In the genomic region with DNA sequence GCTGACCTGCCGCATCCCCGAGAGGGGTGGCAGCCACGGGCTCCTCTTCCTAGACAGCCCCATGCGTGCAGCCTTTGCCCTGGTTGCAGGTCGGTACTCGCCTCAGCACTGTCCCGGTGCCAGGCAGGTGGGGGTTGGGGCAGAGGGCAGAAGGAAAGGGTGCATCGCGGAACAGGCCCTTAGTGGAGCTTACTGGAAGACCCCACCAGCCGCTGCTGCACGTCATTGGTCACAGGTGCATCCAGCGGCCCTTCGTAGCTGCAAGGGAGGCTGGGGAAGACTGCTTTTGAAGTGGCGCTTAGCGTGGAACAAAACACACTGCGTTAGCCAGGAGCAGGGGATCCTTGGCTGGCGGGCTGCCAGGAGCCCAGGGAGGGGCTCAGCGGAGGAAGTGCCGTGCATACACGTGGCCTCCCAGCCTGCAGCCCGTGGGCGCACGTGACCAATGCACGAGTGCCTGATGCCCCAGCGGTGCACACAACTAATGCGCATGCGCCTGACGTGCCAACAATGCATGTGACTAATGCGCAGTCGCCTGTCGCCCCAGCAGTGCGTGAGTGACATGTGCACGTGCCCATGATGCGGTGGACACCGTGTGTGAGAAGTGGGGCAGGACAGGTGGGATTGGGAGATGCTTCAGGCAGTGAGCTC, we compare ENCODE assay signal across 20 cellular contexts. TPM values are rescaled to one million over a fixed set of nuclear protein-coding genes. Genes with fewer than 3 reads are reported as not detected.
DNase-seq lines count a peak whose midpoint lies in the region; ATAC-seq and TF ChIP-seq lines count a peak whose summit lies in the region.
"Had no signal": no experiment of that assay in that cellular context is flagged by ENCODE, and none has a peak within 500 bp of the region (broad histone marks: within the 10 kb centered on the region; RNA-seq: fewer than 3 reads in every experiment).

No MANE protein-coding gene starts in this region.

- H3K23ac ChIP-seq in neuronal stem cell (ENCODE audit: low read depth, low read length, poor library complexity), result peak overlapping the region; percentile 99

- CTCF ChIA-PET in activated CD4-positive, alpha-beta memory T cell treated with anti-CD3 and anti-CD28 coated beads for 36 hours (lab: Charles Lee), result no interaction called here
- CTCF ChIA-PET in activated CD4-positive, alpha-beta memory T cell treated with anti-CD3 and anti-CD28 coated beads, Interleukin-2, amount 10 ng/mL, durations not matched to agents 7 days and 5 days (lab: Charles Lee), result no interaction called here
- CTCF ChIA-PET in CD4-positive, alpha-beta T cell (lab: Charles Lee), result no interaction called here

- ATAC-seq in CD4-positive, alpha-beta T cell (ENCODE audit: poor library complexity), result no peak
- ATAC-seq: gastroesophageal sphincter; stimulated activated naive CD8-positive, alpha-beta T cell treated with anti-CD3 and anti-CD28 coated beads, Interleukin-15, amount 100 ng/mL, for 72 hours had no signal

- H2BK5ac ChIP-seq in neuronal stem cell (ENCODE audit: low read length), result peak overlapping the region; percentile 39

- H3K4me1 ChIP-seq in neuronal stem cell (ENCODE audit: control insufficient read depth in 2 of 2, insufficient read depth in 1 of 2, low read depth in 1 of 2, low read length in 2 of 2), result peaks cover 0 to 2% of the 10 kb centered on the region in 2 donors
- H3K4me1 ChIP-seq: uterus had no signal

- WGBS in neuronal stem cell (ENCODE audit: extremely low coverage in 2 of 2, insufficient read length in 2 of 2, insufficient replicate concordance in 1 of 2), 2 donors, result no CpG with 5 or more reads among the region's 35 CpGs

- no peak overlapping the region for H3K18ac ChIP-seq in neuronal stem cell (ENCODE audit: low read length)

- H2AFZ ChIP-seq in neuronal stem cell (ENCODE audit: low read length), result no peak overlapping the region

- TF ChIP-seq CTCF in CD4-positive, alpha-beta T cell (IDR thresholded peaks at IDR 0.05), result no peak
- TF ChIP-seq CTCF in GM10266 (IDR thresholded peaks at IDR 0.05; ENCODE audit: control insufficient read depth, insufficient read depth, low read depth, missing control alignments), result no peak

- no peak overlapping the region for H3K4ac ChIP-seq in neuronal stem cell (ENCODE audit: low read length)

- H3K36me3 Mint-ChIP-seq in activated CD4-positive, alpha-beta memory T cell treated with anti-CD3 and anti-CD28 coated beads for 36 hours, result peaks cover 39% of the 10 kb centered on the region
- H3K36me3 Mint-ChIP-seq in activated CD4-positive, alpha-beta memory T cell treated with anti-CD3 and anti-CD28 coated beads, Interleukin-2, amount 10 ng/mL, durations not matched to agents 7 days and 5 days (ENCODE audit: low read depth), result peaks cover 28% of the 10 kb centered on the region
- peaks cover 27% of the 10 kb centered on the region for H3K36me3 Mint-ChIP-seq in CD4-positive, alpha-beta T cell (ENCODE audit: low read depth)
- H3K36me3 Mint-ChIP-seq: activated naive CD8-positive, alpha-beta T cell had no signal

- H3K4me1 Mint-ChIP-seq in activated CD4-positive, alpha-beta memory T cell treated with anti-CD3 and anti-CD28 coated beads for 36 hours (ENCODE audit: low read depth), result peaks cover 18% of the 10 kb centered on the region
- H3K4me1 Mint-ChIP-seq in activated CD4-positive, alpha-beta memory T cell treated with anti-CD3 and anti-CD28 coated beads, Interleukin-2, amount 10 ng/mL, durations not matched to agents 7 days and 5 days, result peaks cover 22% of the 10 kb centered on the region
- H3K4me1 Mint-ChIP-seq in CD4-positive, alpha-beta T cell (ENCODE audit: low read depth), result peaks cover 25% of the 10 kb centered on the region
- H3K4me1 Mint-ChIP-seq: brain had no signal

- peak overlapping the region; percentile 71 for H3K14ac ChIP-seq in neuronal stem cell (ENCODE audit: low read length)

- H3K9me3 Mint-ChIP-seq in activated CD4-positive, alpha-beta memory T cell treated with anti-CD3 and anti-CD28 coated beads for 36 hours, result no peaks in the 10 kb centered on the region
- H3K9me3 Mint-ChIP-seq in activated CD4-positive, alpha-beta memory T cell treated with anti-CD3 and anti-CD28 coated beads, Interleukin-2, amount 10 ng/mL, durations not matched to agents 7 days and 5 days, result no peaks in the 10 kb centered on the region
- no peaks in the 10 kb centered on the region for H3K9me3 Mint-ChIP-seq in CD4-positive, alpha-beta T cell
- H3K9me3 Mint-ChIP-seq: brain; CD4-positive, alpha-beta memory T cell; dendritic cell treated with granulocyte-macrophage colony-stimulating factor and Interleukin-4, amounts not matched to agents 40 ng/mL and 50 ng/mL, for 4 days; naive B cell; stimulated activated naive CD8-positive, alpha-beta T cell treated with anti-CD3 and anti-CD28 coated beads, Interleukin-15, amount 100 ng/mL, for 72 hours had no signal

- no peak overlapping the region for H4K8ac ChIP-seq in neuronal stem cell (ENCODE audit: low read depth, low read length)

- no peak overlapping the region for H2BK120ac ChIP-seq in neuronal stem cell (ENCODE audit: low read depth, low read length)

- POLR2A ChIA-PET in activated CD4-positive, alpha-beta memory T cell treated with anti-CD3 and anti-CD28 coated beads for 36 hours (lab: Charles Lee), result interaction anchor here (1.3 kb wide), 1 partner anchor 15 kb away, joined by 6 read pairs; a partner anchor contains a TSS
- POLR2A ChIA-PET in activated CD4-positive, alpha-beta memory T cell treated with anti-CD3 and anti-CD28 coated beads, Interleukin-2, amount 10 ng/mL, durations not matched to agents 7 days and 5 days (lab: Charles Lee), result interaction anchor here (1.2 to 1.3 kb wide), 2 partner anchors 8 to 14 kb away, joined by 4 to 5 read pairs; no protein-coding TSS in a partner anchor
- POLR2A ChIA-PET in CD4-positive, alpha-beta T cell (lab: Charles Lee), result no interaction called here

- no peak overlapping the region for H3K4me3 Mint-ChIP-seq in activated CD4-positive, alpha-beta memory T cell treated with anti-CD3 and anti-CD28 coated beads for 36 hours
- no peak overlapping the region for H3K4me3 Mint-ChIP-seq in activated CD4-positive, alpha-beta memory T cell treated with anti-CD3 and anti-CD28 coated beads, Interleukin-2, amount 10 ng/mL, durations not matched to agents 7 days and 5 days
- H3K4me3 Mint-ChIP-seq in CD4-positive, alpha-beta T cell, result peak overlapping the region; percentile 42
- H3K4me3 Mint-ChIP-seq: activated naive CD8-positive, alpha-beta T cell; brain; dendritic cell treated with granulocyte-macrophage colony-stimulating factor and Interleukin-4, amounts not matched to agents 40 ng/mL and 50 ng/mL, for 4 days; stimulated activated naive CD8-positive, alpha-beta T cell treated with anti-CD3 and anti-CD28 coated beads, Interleukin-15, amount 100 ng/mL, for 72 hours had no signal

- no peak overlapping the region for H3K4me2 ChIP-seq in neuronal stem cell (ENCODE audit: insufficient read depth, low read length, poor library complexity, severe bottlenecking)

- H3K27ac Mint-ChIP-seq in activated CD4-positive, alpha-beta memory T cell treated with anti-CD3 and anti-CD28 coated beads for 36 hours, result no peak overlapping the region
- no peak overlapping the region for H3K27ac Mint-ChIP-seq in activated CD4-positive, alpha-beta memory T cell treated with anti-CD3 and anti-CD28 coated beads, Interleukin-2, amount 10 ng/mL, durations not matched to agents 7 days and 5 days
- H3K27ac Mint-ChIP-seq in CD4-positive, alpha-beta T cell, result no peak overlapping the region
- H3K27ac Mint-ChIP-seq: activated naive CD8-positive, alpha-beta T cell; dendritic cell treated with granulocyte-macrophage colony-stimulating factor and Interleukin-4, amounts not matched to agents 40 ng/mL and 50 ng/mL, for 4 days; stimulated activated naive CD8-positive, alpha-beta T cell treated with anti-CD3 and anti-CD28 coated beads, Interleukin-15, amount 100 ng/mL, for 72 hours had no signal

- peaks cover 6% of the 10 kb centered on the region for H3K79me1 ChIP-seq in neuronal stem cell (ENCODE audit: low read depth, low read length)

- H2BK15ac ChIP-seq in neuronal stem cell (ENCODE audit: low read length), result no peak overlapping the region

- no peaks in the 10 kb centered on the region for H3K9me3 ChIP-seq in CD4-positive, alpha-beta T cell (ENCODE audit: control insufficient read depth, low read length)
- peaks cover 0 to 4% of the 10 kb centered on the region in 2 donors for H3K9me3 ChIP-seq in neuronal stem cell (replicated peaks in 1 of 2; ENCODE audit: control insufficient read depth in 2 of 2, insufficient read depth in 1 of 2, low read depth in 1 of 2, low read length in 2 of 2)
- H3K9me3 ChIP-seq: gastroesophageal sphincter, uterus had no signal

- intact Hi-C loops in activated CD4-positive, alpha-beta memory T cell treated with anti-CD3 and anti-CD28 coated beads for 36 hours (cut with micrococcal nuclease), result loop anchor here (5.0 to 10.0 kb wide), 2 partner anchors 110 to 543 kb away; no protein-coding TSS in a partner anchor
- intact Hi-C loops in CD4-positive, alpha-beta T cell (cut with DNase I, micrococcal nuclease), result loop anchor here in 1 of 2 experiments (10.0 kb wide), 1 partner anchor 110 kb away; no protein-coding TSS in a partner anchor

- no peaks in the 10 kb centered on the region for H3K27me3 ChIP-seq in CD4-positive, alpha-beta T cell (ENCODE audit: control insufficient read depth, insufficient read depth, low read length)
- peaks cover 0 to 2% (median 0%) of the 10 kb centered on the region in 3 experiments for H3K27me3 ChIP-seq in neuronal stem cell (ENCODE audit: control insufficient read depth in 3 of 3, insufficient read depth in 3 of 3, low read depth in 1 of 3, low read length in 3 of 3)
- H3K27me3 ChIP-seq: gastroesophageal sphincter, uterus had no signal

- DNase-seq in activated CD4-positive, alpha-beta memory T cell treated with anti-CD3 and anti-CD28 coated beads for 36 hours, result peak; percentile 7
- no peak for DNase-seq in activated CD4-positive, alpha-beta memory T cell treated with anti-CD3 and anti-CD28 coated beads, Interleukin-2, amount 10 ng/mL, durations not matched to agents 7 days and 5 days
- peak in 1 of 10 experiments; percentile 32 for DNase-seq in CD4-positive, alpha-beta T cell
- peak; percentile 19 for DNase-seq in RPMI8226
- no peak for DNase-seq in neuronal stem cell (ENCODE audit: low spot score)
- no peak for DNase-seq in globus pallidus (ENCODE audit: low spot score)
- no peak for DNase-seq in GM10266 (ENCODE audit: extremely low spot score)
- no peak for DNase-seq in AG08396 (ENCODE audit: low spot score)
- DNase-seq: activated CD4-positive, alpha-beta T cell treated with anti-CD3 and anti-CD28 coated beads for 1 hour; CD4-positive, alpha-beta memory T cell; naive B cell; NCI-H1436; SIG-M5; uterus had no signal

- H3K36me3 ChIP-seq in neuronal stem cell (replicated peaks in 1 of 2; ENCODE audit: control insufficient read depth in 2 of 2, insufficient read depth in 2 of 2, low read length in 2 of 2), result peaks cover 35 to 52% of the 10 kb centered on the region in 2 donors
- H3K36me3 ChIP-seq: uterus had no signal

- no peak overlapping the region for H3K9ac ChIP-seq in neuronal stem cell (ENCODE audit: low read depth, low read length, poor library complexity)

- H2BK12ac ChIP-seq in neuronal stem cell (ENCODE audit: low read length), result no peak overlapping the region

- no peaks in the 10 kb centered on the region for H3K27me3 Mint-ChIP-seq in activated CD4-positive, alpha-beta memory T cell treated with anti-CD3 and anti-CD28 coated beads for 36 hours
- no peaks in the 10 kb centered on the region for H3K27me3 Mint-ChIP-seq in activated CD4-positive, alpha-beta memory T cell treated with anti-CD3 and anti-CD28 coated beads, Interleukin-2, amount 10 ng/mL, durations not matched to agents 7 days and 5 days
- no peaks in the 10 kb centered on the region for H3K27me3 Mint-ChIP-seq in CD4-positive, alpha-beta T cell
- H3K27me3 Mint-ChIP-seq: activated naive CD8-positive, alpha-beta T cell; brain; CD4-positive, alpha-beta memory T cell; dendritic cell treated with granulocyte-macrophage colony-stimulating factor and Interleukin-4, amounts not matched to agents 40 ng/mL and 50 ng/mL, for 4 days; naive B cell; stimulated activated naive CD8-positive, alpha-beta T cell treated with anti-CD3 and anti-CD28 coated beads, Interleukin-15, amount 100 ng/mL, for 72 hours had no signal

- no peak overlapping the region for H3K4me3 ChIP-seq in neuronal stem cell (ENCODE audit: low read length in 2 of 2)
- H3K4me3 ChIP-seq: gastroesophageal sphincter, lung, uterus had no signal

- no peak overlapping the region for H3K27ac ChIP-seq in CD4-positive, alpha-beta T cell (ENCODE audit: low read depth, low read length)
- no peak overlapping the region for H3K27ac ChIP-seq in neuronal stem cell (replicated peaks; ENCODE audit: low read length)
- H3K27ac ChIP-seq: gastroesophageal sphincter, uterus had no signal

- H4K91ac ChIP-seq in neuronal stem cell (ENCODE audit: low read depth, low read length, poor library complexity), result peak overlapping the region; percentile 24

- peak overlapping the region; percentile 46 for H2AK5ac ChIP-seq in neuronal stem cell (ENCODE audit: low read depth, low read length)

RNA-seq across cellular contexts. Expression of a gene that starts 5.0 kb away (rescaled TPM):
- 10 to 100 TPM; 39.9 to 45.5 TPM for total RNA-seq in activated CD4-positive, alpha-beta memory T cell treated with anti-CD3 and anti-CD28 coated beads for 36 hours
- 10 to 100 TPM; 42.2 to 43.4 TPM for total RNA-seq in activated CD4-positive, alpha-beta memory T cell treated with anti-CD3 and anti-CD28 coated beads, Interleukin-2, amount 10 ng/mL, durations not matched to agents 7 days and 5 days
- total RNA-seq in CD4-positive, alpha-beta T cell, result 10 to 100 TPM; 56.4 to 56.5 TPM
- 20.4 TPM for polyA plus RNA-seq in neuronal stem cell (2013, experiment 1 of 2)
- polyA plus RNA-seq in neuronal stem cell (2013, experiment 2 of 2), result 21.2 TPM

RNA-seq across cellular contexts. Expression of a gene that starts 15.7 kb away (rescaled TPM):
- 10 to 100 TPM; 48.6 to 53.9 TPM for total RNA-seq in activated CD4-positive, alpha-beta memory T cell treated with anti-CD3 and anti-CD28 coated beads for 36 hours
- total RNA-seq in activated CD4-positive, alpha-beta memory T cell treated with anti-CD3 and anti-CD28 coated beads, Interleukin-2, amount 10 ng/mL, durations not matched to agents 7 days and 5 days, result 10 to 100 TPM; 32.9 to 34.7 TPM
- 10 to 100 TPM; 17.7 to 18.2 TPM for total RNA-seq in CD4-positive, alpha-beta T cell
- 10.3 TPM for polyA plus RNA-seq in neuronal stem cell (2013, experiment 1 of 2)
- polyA plus RNA-seq in neuronal stem cell (2013, experiment 2 of 2), result 8.8 TPM

RNA-seq across cellular contexts. Expression of a gene that starts 50.3 kb away (rescaled TPM):
- 10 to 100 TPM; 13.8 to 17.8 TPM for total RNA-seq in activated CD4-positive, alpha-beta memory T cell treated with anti-CD3 and anti-CD28 coated beads for 36 hours
- 10 to 100 TPM; 35.2 to 42.2 TPM for total RNA-seq in activated CD4-positive, alpha-beta memory T cell treated with anti-CD3 and anti-CD28 coated beads, Interleukin-2, amount 10 ng/mL, durations not matched to agents 7 days and 5 days
- total RNA-seq in CD4-positive, alpha-beta T cell, result 10 to 100 TPM; 85.0 to 91.6 TPM
- polyA plus RNA-seq in neuronal stem cell (2013, experiment 1 of 2), result 21.6 TPM
- polyA plus RNA-seq in neuronal stem cell (2013, experiment 2 of 2), result 22.4 TPM

Comparison
In these comparisons a context has a peak if more than half of its experiments do, and no peak if none do; other contexts are left out.
1. DNase-seq: peak in activated CD4-positive, alpha-beta memory T cell treated with anti-CD3 and anti-CD28 coated beads for 36 hours (single experiment) and RPMI8226 (single experiment); none in activated CD4-positive, alpha-beta memory T cell treated with anti-CD3 and anti-CD28 coated beads, Interleukin-2, amount 10 ng/mL, durations not matched to agents 7 days and 5 days (single experiment), neuronal stem cell (single experiment), globus pallidus (single experiment), GM10266 (single experiment) and AG08396 (single experiment).